34 cellular contexts compared by ENCODE assay signal in the genomic region with DNA sequence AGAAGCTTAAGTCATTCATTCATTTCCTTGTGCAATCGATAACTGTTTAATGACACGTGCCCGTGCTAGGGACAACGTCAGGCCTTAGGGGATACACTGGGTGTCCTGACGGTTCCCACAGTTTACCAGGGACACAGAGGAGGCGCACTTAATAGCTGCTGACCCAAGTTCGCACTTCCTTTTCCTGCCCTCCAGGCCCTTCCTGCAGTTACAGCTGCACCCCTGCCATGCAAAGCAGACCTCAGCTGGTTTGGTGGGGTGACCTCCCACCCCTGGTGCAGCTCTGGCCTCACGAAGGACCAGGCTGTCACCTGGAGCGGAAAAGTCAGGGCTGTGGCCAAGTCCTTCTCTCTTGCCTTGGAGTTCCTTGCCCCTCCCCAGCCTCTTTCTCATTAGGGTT. TPM values are rescaled to one million over a fixed set of nuclear protein-coding genes. Genes with fewer than 3 reads are reported as not detected.
DNase-seq lines count a peak whose midpoint lies in the region; ATAC-seq, FAIRE-seq and TF ChIP-seq lines count a peak whose summit lies in the region.
"Had no signal": no experiment of that assay in that cellular context is flagged by ENCODE, and none has a peak within 500 bp of the region (broad histone marks: within the 10 kb centered on the region; RNA-seq: fewer than 3 reads in every experiment).

No MANE protein-coding gene starts in this region.

- TF ChIP-seq EP300 in K562 (IDR thresholded peaks at IDR 0.05; ENCODE audit: low read length), result no peak

- H3K27me3 Mint-ChIP-seq in activated naive CD4-positive, alpha-beta T cell treated with anti-CD3 and anti-CD28 coated beads, Interleukin-2, amount 50 U/mL, for 24 hours, result no peaks in the 10 kb centered on the region
- H3K27me3 Mint-ChIP-seq in activated naive CD4-positive, alpha-beta T cell treated with anti-CD3 and anti-CD28 coated beads, Interleukin-2, amount 10 ng/mL, durations not matched to agents 7 days and 5 days, result peaks cover 49% of the 10 kb centered on the region
- H3K27me3 Mint-ChIP-seq in activated CD4-positive, alpha-beta memory T cell treated with anti-CD3 and anti-CD28 coated beads for 36 hours, result no peaks in the 10 kb centered on the region

- no peak for DNase-seq in activated naive CD4-positive, alpha-beta T cell treated with anti-CD3 and anti-CD28 coated beads, Interleukin-2, amount 10 ng/mL, durations not matched to agents 7 days and 5 days
- DNase-seq in K562 (ENCODE audit: extremely low read depth in 1 of 4, low spot score in 3 of 4), result peak in 1 of 4 experiments; percentile 8
- no peak for DNase-seq in stimulated activated effector memory CD8-positive, alpha-beta T cell treated with anti-CD3 and anti-CD28 coated beads, Interleukin-12 subunit alpha, Interleukin-12 subunit beta, amount 100 ng/mL, for 72 hours (ENCODE audit: low spot score in 2 of 2)
- DNase-seq in activated CD4-positive, alpha-beta memory T cell treated with anti-CD3 and anti-CD28 coated beads for 36 hours, result no peak
- DNase-seq in activated naive CD4-positive, alpha-beta T cell treated with anti-CD3 and anti-CD28 coated beads, Interleukin-2, amount 50 U/mL, for 16 hours, result no peak
- DNase-seq: 8988T; activated CD4-positive, alpha-beta T cell treated with anti-CD3 and anti-CD28 coated beads for 4 hours; activated CD8-positive, alpha-beta memory T cell treated with anti-CD3 and anti-CD28 coated beads for 24 hours; activated effector memory CD4-positive, alpha-beta T cell treated with Interleukin-2 at 50 U/mL for 16 hours; CD8-positive, alpha-beta T cell; endodermal cell; esophagus squamous epithelium; foreskin melanocyte; hypothalamus; immature natural killer cell; left colon; naive B cell; NCI-H1105; NCI-H1930; NCI-H526 treated with DMSO at 0.1 percent for 48 hours; nucleus accumbens had no signal

- 66% methylated on average over 9 of the region's 9 CpGs for WGBS in K562 (ENCODE audit: insufficient coverage, low coverage, missing lambda C conversion rate)

- intact Hi-C loops in K562 (cut with micrococcal nuclease), result no loop called here
- intact Hi-C loops in activated CD4-positive, alpha-beta memory T cell treated with anti-CD3 and anti-CD28 coated beads for 36 hours (cut with micrococcal nuclease), result no loop called here

- H3K4me3 ChIP-seq in Loucy (ENCODE audit: low read length, poor library complexity, severe bottlenecking) (no peak overlapping the region), K562 (no peak overlapping the region)
- H3K4me3 ChIP-seq: coronary artery, esophagus squamous epithelium, thoracic aorta had no signal

- in situ Hi-C loops in K562 (cut with MboI), result loop anchor here (25.0 kb wide), 1 partner anchor 429 kb away; no protein-coding TSS in a partner anchor

- TF ChIP-seq CTCF in Loucy (conservative IDR thresholded peaks at IDR 0.05; ENCODE audit: low read length) (no peak), K562 (IDR thresholded peaks at IDR 0.05 in 2 of 3, conservative IDR thresholded peaks at IDR 0.05 in 1 of 3; ENCODE audit: insufficient read depth in 2 of 3, low read depth in 1 of 3, low read length in 3 of 3) (no peak)

- FAIRE-seq in K562 (lab: Jason Lieb, UNC), result no peak
- FAIRE-seq: astrocyte had no signal

- POLR2A ChIA-PET in K562 (lab: Yijun Ruan, JAX), result interaction anchor here (0.6 to 1.1 kb wide), 3 partner anchors 11 to 70 kb away, joined by 3 to 5 read pairs (median 3); no protein-coding TSS in a partner anchor
- POLR2A ChIA-PET in activated CD4-positive, alpha-beta memory T cell treated with anti-CD3 and anti-CD28 coated beads for 36 hours (lab: Charles Lee), result interaction anchor here (0.6 kb wide), 1 partner anchor 44 kb away, joined by 3 read pairs; no protein-coding TSS in a partner anchor

- peak overlapping the region; percentile 30 for H3K27ac Mint-ChIP-seq in activated naive CD4-positive, alpha-beta T cell treated with anti-CD3 and anti-CD28 coated beads, Interleukin-2, amount 50 U/mL, for 24 hours
- no peak overlapping the region for H3K27ac Mint-ChIP-seq in activated naive CD4-positive, alpha-beta T cell treated with anti-CD3 and anti-CD28 coated beads, Interleukin-2, amount 10 ng/mL, durations not matched to agents 7 days and 5 days
- H3K27ac Mint-ChIP-seq in stimulated activated effector memory CD8-positive, alpha-beta T cell treated with anti-CD3 and anti-CD28 coated beads, Interleukin-12 subunit alpha, Interleukin-12 subunit beta, amount 100 ng/mL, for 72 hours, result peak overlapping the region; percentile 64
- H3K27ac Mint-ChIP-seq in activated CD4-positive, alpha-beta memory T cell treated with anti-CD3 and anti-CD28 coated beads for 36 hours, result no peak overlapping the region
- H3K27ac Mint-ChIP-seq: CD8-positive, alpha-beta T cell; endodermal cell; immature natural killer cell; stimulated activated naive CD8-positive, alpha-beta T cell treated with anti-CD3 and anti-CD28 coated beads, Interleukin-15, Interleukin-2, amounts not matched to agents 100 ng/mL and 50 ng/mL, for 24 hours had no signal

- H3F3A ChIP-seq in Loucy (ENCODE audit: low read depth), result no peaks in the 10 kb centered on the region

- H3K4me1 Mint-ChIP-seq in activated naive CD4-positive, alpha-beta T cell treated with anti-CD3 and anti-CD28 coated beads, Interleukin-2, amount 50 U/mL, for 24 hours, result no peaks in the 10 kb centered on the region
- H3K4me1 Mint-ChIP-seq in activated naive CD4-positive, alpha-beta T cell treated with anti-CD3 and anti-CD28 coated beads, Interleukin-2, amount 10 ng/mL, durations not matched to agents 7 days and 5 days, result no peaks in the 10 kb centered on the region
- no peaks in the 10 kb centered on the region for H3K4me1 Mint-ChIP-seq in stimulated activated effector memory CD8-positive, alpha-beta T cell treated with anti-CD3 and anti-CD28 coated beads, Interleukin-12 subunit alpha, Interleukin-12 subunit beta, amount 100 ng/mL, for 72 hours
- H3K4me1 Mint-ChIP-seq in activated CD4-positive, alpha-beta memory T cell treated with anti-CD3 and anti-CD28 coated beads for 36 hours (ENCODE audit: low read depth), result peaks cover 3% of the 10 kb centered on the region
- H3K4me1 Mint-ChIP-seq: endodermal cell, immature natural killer cell had no signal

- CTCF ChIA-PET in activated naive CD4-positive, alpha-beta T cell treated with anti-CD3 and anti-CD28 coated beads, Interleukin-2, amount 10 ng/mL, durations not matched to agents 7 days and 5 days (lab: Charles Lee), result no interaction called here
- CTCF ChIA-PET in K562 (lab: Yijun Ruan, JAX; ENCODE audit: low intra/inter-chr PET ratio), result no interaction called here
- CTCF ChIA-PET in activated CD4-positive, alpha-beta memory T cell treated with anti-CD3 and anti-CD28 coated beads for 36 hours (lab: Charles Lee), result no interaction called here

- H4K20me1 ChIP-seq in Loucy (ENCODE audit: insufficient read depth, low read length, poor library complexity, severe bottlenecking) (no peaks in the 10 kb centered on the region), K562 (replicated peaks; ENCODE audit: control insufficient read depth, insufficient read depth, low read length) (no peaks in the 10 kb centered on the region)

- H3K9me2 ChIP-seq in Loucy (replicated peaks; ENCODE audit: low read depth, low read length), result no peaks in the 10 kb centered on the region

- H3K9me1 ChIP-seq in K562 (ENCODE audit: control insufficient read depth, insufficient read depth, low read length), result no peaks in the 10 kb centered on the region

- H2AFZ ChIP-seq in Loucy (ENCODE audit: low read length), result peak overlapping the region; percentile 42; the same call in 1 of the 2 replicates
- peak overlapping the region; percentile 78 for H2AFZ ChIP-seq in K562 (ENCODE audit: low read depth, low read length)

- H3K4me2 ChIP-seq in Loucy (ENCODE audit: low read depth, low read length, poor library complexity, severe bottlenecking), result no peak overlapping the region
- H3K4me2 ChIP-seq in K562 (ENCODE audit: insufficient read depth, low read length), result no peak overlapping the region

- BruUV-seq in K562 (replicated peaks; lab: Mats Ljungman, UMichigan), result no TSS peak

- H3K9me3 ChIP-seq in Loucy (ENCODE audit: insufficient read depth, low read depth, low read length) (no peaks in the 10 kb centered on the region), K562 (replicated peaks; ENCODE audit: control insufficient read depth, insufficient read depth, low read depth, low read length) (no peaks in the 10 kb centered on the region)
- H3K9me3 ChIP-seq: esophagus squamous epithelium, thoracic aorta had no signal

- H3K36me3 Mint-ChIP-seq in activated naive CD4-positive, alpha-beta T cell treated with anti-CD3 and anti-CD28 coated beads, Interleukin-2, amount 50 U/mL, for 24 hours, result no peaks in the 10 kb centered on the region
- H3K36me3 Mint-ChIP-seq in activated naive CD4-positive, alpha-beta T cell treated with anti-CD3 and anti-CD28 coated beads, Interleukin-2, amount 10 ng/mL, durations not matched to agents 7 days and 5 days, result no peaks in the 10 kb centered on the region
- H3K36me3 Mint-ChIP-seq in stimulated activated effector memory CD8-positive, alpha-beta T cell treated with anti-CD3 and anti-CD28 coated beads, Interleukin-12 subunit alpha, Interleukin-12 subunit beta, amount 100 ng/mL, for 72 hours, result no peaks in the 10 kb centered on the region
- no peaks in the 10 kb centered on the region for H3K36me3 Mint-ChIP-seq in activated CD4-positive, alpha-beta memory T cell treated with anti-CD3 and anti-CD28 coated beads for 36 hours
- H3K36me3 Mint-ChIP-seq: CD8-positive, alpha-beta T cell; immature natural killer cell; naive B cell had no signal

- H3K9ac ChIP-seq in Loucy (ENCODE audit: low read depth, low read length, poor library complexity, severe bottlenecking) (no peak overlapping the region), K562 (ENCODE audit: insufficient read depth in 1 of 2, low read depth in 2 of 2, low read length in 2 of 2) (peak overlapping the region in 1 of 2 experiments; percentile 71; a peak in 3 of 4 replicates)

- H3K4me1 ChIP-seq in Loucy (ENCODE audit: insufficient read depth, low read length, poor library complexity, severe bottlenecking) (peaks cover 11% of the 10 kb centered on the region), K562 (replicated peaks in 1 of 2; ENCODE audit: control insufficient read depth in 2 of 2, insufficient read depth in 2 of 2, low read length in 2 of 2) (peaks cover 6 to 14% of the 10 kb centered on the region in 2 experiments; a peak in 4 of 5 replicates)
- H3K4me1 ChIP-seq: esophagus squamous epithelium had no signal

- H3K27me3 ChIP-seq in Loucy (ENCODE audit: insufficient read depth, low read length, poor library complexity, severe bottlenecking), result no peaks in the 10 kb centered on the region
- H3K27me3 ChIP-seq in K562 (ENCODE audit: control insufficient read depth in 2 of 2, insufficient read depth in 2 of 2, low read length in 2 of 2), result no peaks in the 10 kb centered on the region

- H3K79me2 ChIP-seq in Loucy (ENCODE audit: insufficient read depth, low read length) (no peaks in the 10 kb centered on the region), K562 (ENCODE audit: control insufficient read depth, insufficient read depth, low read length) (no peaks in the 10 kb centered on the region)

- ATAC-seq in K562 (no peak), GM21381 (IDR thresholded peaks at IDR 0.05; ENCODE audit: unreplicated experiment) (no peak)
- ATAC-seq in stimulated activated effector memory CD8-positive, alpha-beta T cell treated with anti-CD3 and anti-CD28 coated beads, Interleukin-12 subunit alpha, Interleukin-12 subunit beta, amount 100 ng/mL, for 72 hours, result no peak
- ATAC-seq: CD8-positive, alpha-beta T cell; left colon had no signal

- TF ChIP-seq POLR2A in K562 (conservative IDR thresholded peaks at IDR 0.05), result no peak

- no peak overlapping the region for H3K27ac ChIP-seq in K562 (ENCODE audit: extremely low read depth, low read depth, low read length)
- H3K27ac ChIP-seq: coronary artery, esophagus squamous epithelium, thoracic aorta, VCaP had no signal

- no peaks in the 10 kb centered on the region for H3K9me3 Mint-ChIP-seq in activated naive CD4-positive, alpha-beta T cell treated with anti-CD3 and anti-CD28 coated beads, Interleukin-2, amount 50 U/mL, for 24 hours
- H3K9me3 Mint-ChIP-seq in activated naive CD4-positive, alpha-beta T cell treated with anti-CD3 and anti-CD28 coated beads, Interleukin-2, amount 10 ng/mL, durations not matched to agents 7 days and 5 days, result no peaks in the 10 kb centered on the region
- no peaks in the 10 kb centered on the region for H3K9me3 Mint-ChIP-seq in stimulated activated effector memory CD8-positive, alpha-beta T cell treated with anti-CD3 and anti-CD28 coated beads, Interleukin-12 subunit alpha, Interleukin-12 subunit beta, amount 100 ng/mL, for 72 hours
- H3K9me3 Mint-ChIP-seq in activated CD4-positive, alpha-beta memory T cell treated with anti-CD3 and anti-CD28 coated beads for 36 hours, result no peaks in the 10 kb centered on the region
- H3K9me3 Mint-ChIP-seq: CD8-positive, alpha-beta T cell; endodermal cell; immature natural killer cell; naive B cell; stimulated activated naive CD8-positive, alpha-beta T cell treated with anti-CD3 and anti-CD28 coated beads, Interleukin-15, Interleukin-2, amounts not matched to agents 100 ng/mL and 50 ng/mL, for 24 hours had no signal

- no peaks in the 10 kb centered on the region for H3K36me3 ChIP-seq in Loucy (ENCODE audit: insufficient read depth, low read length)
- H3K36me3 ChIP-seq in K562 (ENCODE audit: control insufficient read depth, insufficient read depth, low read length), result no peaks in the 10 kb centered on the region
- H3K36me3 ChIP-seq: esophagus squamous epithelium, thoracic aorta had no signal

- no peak for TF ChIP-seq RAD21 in K562 (CRISPR knock-in tag; conservative IDR thresholded peaks at IDR 0.05 in 1 of 2, IDR thresholded peaks at IDR 0.05 in 1 of 2)

- no peak overlapping the region for H3K4me3 Mint-ChIP-seq in activated naive CD4-positive, alpha-beta T cell treated with anti-CD3 and anti-CD28 coated beads, Interleukin-2, amount 50 U/mL, for 24 hours
- no peak overlapping the region for H3K4me3 Mint-ChIP-seq in activated naive CD4-positive, alpha-beta T cell treated with anti-CD3 and anti-CD28 coated beads, Interleukin-2, amount 10 ng/mL, durations not matched to agents 7 days and 5 days
- no peak overlapping the region for H3K4me3 Mint-ChIP-seq in stimulated activated effector memory CD8-positive, alpha-beta T cell treated with anti-CD3 and anti-CD28 coated beads, Interleukin-12 subunit alpha, Interleukin-12 subunit beta, amount 100 ng/mL, for 72 hours
- no peak overlapping the region for H3K4me3 Mint-ChIP-seq in activated CD4-positive, alpha-beta memory T cell treated with anti-CD3 and anti-CD28 coated beads for 36 hours
- H3K4me3 Mint-ChIP-seq: CD8-positive, alpha-beta T cell; endodermal cell; immature natural killer cell; naive B cell; stimulated activated naive CD8-positive, alpha-beta T cell treated with anti-CD3 and anti-CD28 coated beads, Interleukin-15, Interleukin-2, amounts not matched to agents 100 ng/mL and 50 ng/mL, for 24 hours had no signal

RNA-seq across cellular contexts. Expression of a gene that starts 4.2 kb away (rescaled TPM):
- total RNA-seq in K562 (2011; cell fraction: chromatin; rRNA removed; ENCODE audit: low replicate concordance), result 0.19 and 0.77 TPM in 2 replicates
- 0.33 and 0.53 TPM in 2 replicates for total RNA-seq in K562 (2011; cell fraction: nucleolus; rRNA removed)
- 0.22 TPM in 1 of 2 replicates, not detected in the other for total RNA-seq in K562 (2011; cell fraction: nucleoplasm; rRNA removed)
- total RNA-seq in K562 (2014; rRNA removed) (0.08 TPM in 1 of 2 replicates, not detected in the other), K562 (2014; rRNA removed; fragmentation: Illumina TruSeq; extraction: Trizol) (0.11 and 0.13 TPM in 2 replicates), K562 (2015; rRNA removed; fragmentation: Illumina TruSeq; extraction: Trizol) (0.11 TPM in 1 of 2 replicates, not detected in the other), K562 (2021) (0.13 TPM in 1 of 2 replicates, not detected in the other)
- polyA plus RNA-seq in K562 (2011; rRNA removed) (0.04 and 0.17 TPM in 2 replicates), K562 (2014; fragmentation: Illumina TruSeq; extraction: Trizol) (0.15 TPM in 1 of 2 replicates, not detected in the other), K562 (2014; fragmentation: Nextera tagmentation; extraction: Ambion mirVana) (under 1 TPM in 1 of 2 experiments, not detected in 1; 0.10 TPM), K562 (2014; rRNA removed) (0.28 and 0.36 TPM in 2 replicates)
- 0.07 and 0.25 TPM in 2 replicates for polyA plus RNA-seq in K562 (2011; cell fraction: cytosol; rRNA removed)
- 0.17 and 0.87 TPM in 2 replicates for polyA plus RNA-seq in K562 (2011; cell fraction: nucleus; rRNA removed)
- 0.12 and 0.26 TPM in 2 replicates for polyA plus RNA-seq in K562 (2012)
- polyA minus RNA-seq in K562 (2011; rRNA and poly(A)+ RNA removed), result not detected in 2 replicates
- not detected in 2 replicates for polyA minus RNA-seq in K562 (2011; cell fraction: cytosol; rRNA and poly(A)+ RNA removed)
- polyA minus RNA-seq in K562 (2011; cell fraction: nucleus; rRNA and poly(A)+ RNA removed), result not detected in 2 replicates
- not detected for total RNA-seq in activated CD4-positive, alpha-beta memory T cell treated with anti-CD3 and anti-CD28 coated beads for 36 hours
- total RNA-seq: astrocyte; cardiac septum; CD8-positive, alpha-beta T cell; endodermal cell; esophagus squamous epithelium; left colon; LHCN-M2; pulmonary artery endothelial cell; RPMI7951; T-helper 2 cell treated with Interferon-gamma antibody and Interleukin-4, amounts not matched to agents 100 ng/mL and 5 ng/mL, for 36 hours; thoracic aorta had no signal
- polyA plus RNA-seq: immature natural killer cell had no signal

RNA-seq across cellular contexts. Expression of a gene that starts 7.5 kb away (rescaled TPM):
- 80.1 and 150 TPM in 2 replicates for total RNA-seq in K562 (2011; cell fraction: chromatin; rRNA removed; ENCODE audit: low replicate concordance)
- 98.0 and 100 TPM in 2 replicates for total RNA-seq in K562 (2011; cell fraction: nucleolus; rRNA removed)
- 86.6 and 88.1 TPM in 2 replicates for total RNA-seq in K562 (2011; cell fraction: nucleoplasm; rRNA removed)
- total RNA-seq in K562 (2014; rRNA removed) (82.8 and 105 TPM in 2 replicates), K562 (2014; rRNA removed; fragmentation: Illumina TruSeq; extraction: Trizol) (58.6 and 62.1 TPM in 2 replicates), K562 (2015; rRNA removed; fragmentation: Illumina TruSeq; extraction: Trizol) (77.6 and 79.2 TPM in 2 replicates), K562 (2021) (71.9 and 72.5 TPM in 2 replicates)
- polyA plus RNA-seq in K562 (2011; rRNA removed) (81.8 and 85.4 TPM in 2 replicates), K562 (2014; fragmentation: Illumina TruSeq; extraction: Trizol) (92.9 and 93.7 TPM in 2 replicates), K562 (2014; fragmentation: Nextera tagmentation; extraction: Ambion mirVana) (10 to 100 TPM; 22.7 to 30.6 TPM), K562 (2014; rRNA removed) (107 and 118 TPM in 2 replicates)
- polyA plus RNA-seq in K562 (2011; cell fraction: cytosol; rRNA removed), result 92.3 and 104 TPM in 2 replicates
- polyA plus RNA-seq in K562 (2011; cell fraction: nucleus; rRNA removed), result 65.6 and 71.5 TPM in 2 replicates
- polyA plus RNA-seq in K562 (2012), result 75.2 and 79.0 TPM in 2 replicates
- 70.5 and 74.7 TPM in 2 replicates for polyA minus RNA-seq in K562 (2011; rRNA and poly(A)+ RNA removed)
- 45.0 and 45.3 TPM in 2 replicates for polyA minus RNA-seq in K562 (2011; cell fraction: cytosol; rRNA and poly(A)+ RNA removed)
- 31.8 and 51.9 TPM in 2 replicates for polyA minus RNA-seq in K562 (2011; cell fraction: nucleus; rRNA and poly(A)+ RNA removed)
- total RNA-seq in activated CD4-positive, alpha-beta memory T cell treated with anti-CD3 and anti-CD28 coated beads for 36 hours, result 10 to 100 TPM; 76.4 to 82.0 TPM

Comparison
In these comparisons a context has a peak if more than half of its experiments do, and no peak if none do; other contexts are left out.
1. H3K27ac Mint-ChIP-seq: peak in activated naive CD4-positive, alpha-beta T cell treated with anti-CD3 and anti-CD28 coated beads, Interleukin-2, amount 50 U/mL, for 24 hours (single experiment) and stimulated activated effector memory CD8-positive, alpha-beta T cell treated with anti-CD3 and anti-CD28 coated beads, Interleukin-12 subunit alpha, Interleukin-12 subunit beta, amount 100 ng/mL, for 72 hours (single experiment); none in activated naive CD4-positive, alpha-beta T cell treated with anti-CD3 and anti-CD28 coated beads, Interleukin-2, amount 10 ng/mL, durations not matched to agents 7 days and 5 days (single experiment) and activated CD4-positive, alpha-beta memory T cell treated with anti-CD3 and anti-CD28 coated beads for 36 hours (single experiment).